In genomic region chr10:6401066-6401465, GRCh38 we compare ENCODE assay signal across 10 cellular contexts.
DNase-seq lines count a peak whose midpoint lies in the region; ATAC-seq, FAIRE-seq and TF ChIP-seq lines count a peak whose summit lies in the region.
"Had no signal": no experiment of that assay in that cellular context is flagged by ENCODE, and none has a peak within 500 bp of the region (broad histone marks: within the 10 kb centered on the region; RNA-seq: fewer than 3 reads in every experiment).

No MANE protein-coding gene starts in this region.

- H3K4me3 ChIP-seq in HCT116 (replicated peaks in 1 of 2; ENCODE audit: low read depth in 1 of 2, low read length in 2 of 2) (peak overlapping the region in 1 of 2 experiments; percentile 57; a peak in 1 of 4 replicates), SU-DHL-6 (ENCODE audit: insufficient read depth, low read length, poor library complexity, severe bottlenecking) (no peak overlapping the region), keratinocyte (ENCODE audit: control insufficient read depth in 2 of 3, extremely low read depth in 1 of 3, insufficient read depth in 2 of 3, low read depth in 1 of 3, low read length in 3 of 3) (no peak overlapping the region)

- dilution Hi-C loops in keratinocyte (cut with MboI; ENCODE audit: extremely low pct_ligation_motif_present, low sequenced_read_pairs), result no loop called here

- no peaks in the 10 kb centered on the region for H3K9me3 Mint-ChIP-seq in activated T-cell treated with anti-CD3 and anti-CD28 coated beads, Interleukin-2, amount 50 U/mL, for 72 hours
- H3K9me3 Mint-ChIP-seq: T-helper 2 cell treated with Interferon-gamma antibody and Interleukin-4, amounts not matched to agents 5 μg/mL and 100 μg/mL, for 36 hours had no signal

- BruUV-seq in HCT116 (replicated peaks; lab: Mats Ljungman, UMichigan), result no TSS peak

- H3K9me3 ChIP-seq in HCT116 (ENCODE audit: control insufficient read depth in 1 of 2, insufficient read depth in 1 of 2, low read depth in 1 of 2, low read length in 2 of 2) (no peaks in the 10 kb centered on the region), SU-DHL-6 (ENCODE audit: insufficient read depth, low read length) (no peaks in the 10 kb centered on the region), keratinocyte (ENCODE audit: control insufficient read depth, low read depth, low read length) (no peaks in the 10 kb centered on the region)
- H3K9me3 ChIP-seq: esophagus muscularis mucosa had no signal

- H3K4me2 ChIP-seq in HCT116 (ENCODE audit: low read length) (peak overlapping the region; percentile 84), SU-DHL-6 (ENCODE audit: low read depth, low read length, poor library complexity, severe bottlenecking) (peak overlapping the region; percentile 50), keratinocyte (ENCODE audit: control insufficient read depth, extremely low read depth, insufficient read depth, low read depth, low read length) (peak overlapping the region; percentile 92)

- CTCF ChIA-PET in HCT116 (lab: Charles Lee), result interaction anchor here (0.6 to 3.5 kb wide), 40 partner anchors 9 to 511 kb away, joined by 3 to 118 read pairs (median 4); partner anchors contain the start of genes FBH1 and PFKFB3

- H2AFZ ChIP-seq in HCT116 (ENCODE audit: low read depth, low read length, poor library complexity, severe bottlenecking) (peak overlapping the region; percentile 78), SU-DHL-6 (ENCODE audit: low read depth, low read length, severe bottlenecking) (peak overlapping the region; percentile 73), keratinocyte (ENCODE audit: control insufficient read depth, low read length) (no peak overlapping the region)

- H3K4me1 ChIP-seq in HCT116 (ENCODE audit: control insufficient read depth in 1 of 2, insufficient read depth in 2 of 2, low read length in 2 of 2) (peaks cover 0 to 10% of the 10 kb centered on the region in 2 experiments; a peak in 2 of 4 replicates), keratinocyte (ENCODE audit: control insufficient read depth, extremely low read depth, insufficient read depth, low read length) (peaks cover 9% of the 10 kb centered on the region)

- no peak for ATAC-seq in HCT116
- ATAC-seq in activated T-cell treated with anti-CD3 and anti-CD28 coated beads, Interleukin-2, amount 50 U/mL, for 72 hours (replicated peaks in 1 of 2), result no peak

- no peaks in the 10 kb centered on the region for H3F3A ChIP-seq in SU-DHL-6 (ENCODE audit: insufficient read depth)

- peaks cover 55% of the 10 kb centered on the region for H3K4me1 Mint-ChIP-seq in activated T-cell treated with anti-CD3 and anti-CD28 coated beads, Interleukin-2, amount 50 U/mL, for 72 hours (ENCODE audit: low read depth)

- FAIRE-seq in keratinocyte (lab: Jason Lieb, UNC) (no peak), urothelium cell line (lab: Jason Lieb, UNC) (no peak)

- H3K27ac ChIP-seq in HCT116 (ENCODE audit: low read depth, low read length) (peak overlapping the region; percentile 0; the same call in 1 of the 2 replicates), SU-DHL-6 (ENCODE audit: low read depth, low read length) (no peak overlapping the region), keratinocyte (ENCODE audit: control insufficient read depth, insufficient read depth, low read length) (no peak overlapping the region), substantia nigra (ENCODE audit: low read depth, low read length, poor library complexity, severe bottlenecking) (peak overlapping the region; percentile 19)

- no peak overlapping the region for H3K27ac Mint-ChIP-seq in activated T-cell treated with anti-CD3 and anti-CD28 coated beads, Interleukin-2, amount 50 U/mL, for 72 hours
- H3K27ac Mint-ChIP-seq: T-helper 2 cell treated with Interferon-gamma antibody and Interleukin-4, amounts not matched to agents 5 μg/mL and 100 μg/mL, for 36 hours had no signal

- POLR2A ChIA-PET in HCT116 (lab: Charles Lee), result interaction anchor here (0.8 to 2.2 kb wide), 3 partner anchors 126 to 257 kb away, joined by 3 to 33 read pairs (median 3); partner anchors contain the start of gene PFKFB3

- no peaks in the 10 kb centered on the region for H3K36me3 ChIP-seq in HCT116 (ENCODE audit: control insufficient read depth in 1 of 2, insufficient read depth in 2 of 2, low read length in 2 of 2)
- no peaks in the 10 kb centered on the region for H3K36me3 ChIP-seq in SU-DHL-6 (ENCODE audit: low read length)
- H3K36me3 ChIP-seq in keratinocyte (ENCODE audit: control insufficient read depth in 2 of 2, extremely low read depth in 1 of 2, insufficient read depth in 2 of 2, low read length in 2 of 2), result no peaks in the 10 kb centered on the region
- H3K36me3 ChIP-seq: esophagus muscularis mucosa had no signal

- RAD21 ChIA-PET in HCT116 (lab: Charles Lee; ENCODE audit: low non-redundant PET in 1 of 2, low total read pairs in 2 of 2, uncharacterized antibody in 2 of 2, unreplicated experiment in 2 of 2), result interaction anchor here (0.6 to 2.3 kb wide), 10 partner anchors 14 to 1266 kb away, joined by 3 to 25 read pairs (median 4); partner anchors contain the start of gene PFKFB3 (in 2 of the 2)

- TF ChIP-seq CTCF in HCT116 (IDR thresholded peaks at IDR 0.05 in 2 of 3, conservative IDR thresholded peaks at IDR 0.05 in 1 of 3; ENCODE audit: borderline replicate concordance in 1 of 3, insufficient read depth in 1 of 3, low read depth in 2 of 3, low read length in 2 of 3) (no peak), SU-DHL-6 (IDR thresholded peaks at IDR 0.05; ENCODE audit: insufficient read depth, low read length, poor library complexity, severe bottlenecking) (no peak), keratinocyte (optimal IDR thresholded peaks at IDR 0.05 in 1 of 3, IDR thresholded peaks at IDR 0.05 in 1 of 3, conservative IDR thresholded peaks at IDR 0.05 in 1 of 3; ENCODE audit: extremely low read depth in 1 of 3, insufficient read depth in 2 of 3, low read length in 3 of 3) (no peak)

- DNase-seq in HCT116 (ENCODE audit: low read depth, low spot score) (no peak), keratinocyte (ENCODE audit: low read depth, low spot score) (no peak), substantia nigra (lab: John Stamatoyannopoulos, UW) (no peak), urothelium cell line (ENCODE audit: low spot score) (no peak)
- DNase-seq in activated T-cell treated with anti-CD3 and anti-CD28 coated beads, Interleukin-2, amount 50 U/mL, for 1 hour, result no peak
- DNase-seq in activated T-cell treated with anti-CD3 and anti-CD28 coated beads, Interleukin-2, amount 50 U/mL, for 72 hours, result no peak

- no peaks in the 10 kb centered on the region for H3K9me2 ChIP-seq in HCT116 (ENCODE audit: insufficient read depth)
- no peaks in the 10 kb centered on the region for H3K9me2 ChIP-seq in SU-DHL-6 (replicated peaks; ENCODE audit: insufficient read depth, low read length)

- intact Hi-C loops in HCT116 (cut with micrococcal nuclease), result loop anchor here (1.0 to 5.0 kb wide), 5 partner anchors 199 to 449 kb away; partner anchors contain the start of genes PFKFB3 and RBM17

- no peak overlapping the region for H3K4me3 Mint-ChIP-seq in activated T-cell treated with anti-CD3 and anti-CD28 coated beads, Interleukin-2, amount 50 U/mL, for 72 hours
- H3K4me3 Mint-ChIP-seq: activated CD8-positive, alpha-beta T cell treated with anti-CD3 and anti-CD28 coated beads, Interleukin-2, amount 10 ng/mL, durations not matched to agents 7 days and 5 days had no signal

- H3K9me1 ChIP-seq in keratinocyte (ENCODE audit: control insufficient read depth, extremely low read depth, insufficient read depth, low read length), result no peaks in the 10 kb centered on the region

- no peaks in the 10 kb centered on the region for H3K27me3 ChIP-seq in HCT116 (ENCODE audit: insufficient read depth, low read length)
- no peaks in the 10 kb centered on the region for H3K27me3 ChIP-seq in SU-DHL-6 (ENCODE audit: low read length)
- H3K27me3 ChIP-seq in keratinocyte (ENCODE audit: control insufficient read depth, extremely low read depth, insufficient read depth, low read length), result peaks cover 5% of the 10 kb centered on the region
- H3K27me3 ChIP-seq: esophagus muscularis mucosa had no signal

- H3K36me3 Mint-ChIP-seq in activated T-cell treated with anti-CD3 and anti-CD28 coated beads, Interleukin-2, amount 50 U/mL, for 72 hours (ENCODE audit: insufficient read depth in 2 of 2), result peaks cover 0 to 5% of the 10 kb centered on the region in 2 donors

- no peak for TF ChIP-seq POLR2A in HCT116 (IDR thresholded peaks at IDR 0.05; ENCODE audit: borderline replicate concordance, extremely low read depth, insufficient read depth, insufficient read length)

- H3K79me2 ChIP-seq in HCT116 (ENCODE audit: insufficient read depth, low read length) (no peaks in the 10 kb centered on the region), SU-DHL-6 (ENCODE audit: insufficient read depth, low read length) (no peaks in the 10 kb centered on the region), keratinocyte (ENCODE audit: control insufficient read depth, insufficient read depth, low read length) (no peaks in the 10 kb centered on the region)

- H4K20me1 ChIP-seq in HCT116 (ENCODE audit: insufficient read depth), result no peaks in the 10 kb centered on the region
- no peaks in the 10 kb centered on the region for H4K20me1 ChIP-seq in SU-DHL-6 (ENCODE audit: low read depth, low read length)
- no peaks in the 10 kb centered on the region for H4K20me1 ChIP-seq in keratinocyte (ENCODE audit: control insufficient read depth, extremely low read depth, insufficient read depth, low read length)

- H3K9ac ChIP-seq in HCT116 (ENCODE audit: low read length), result peak overlapping the region; percentile 49; the same call in 1 of the 2 replicates
- peak overlapping the region; percentile 33; the same call in 1 of the 2 replicates for H3K9ac ChIP-seq in SU-DHL-6 (ENCODE audit: low read length)
- H3K9ac ChIP-seq in keratinocyte (ENCODE audit: control insufficient read depth, extremely low read depth, insufficient read depth, low read length), result no peak overlapping the region

- peaks cover 35% of the 10 kb centered on the region for H3K27me3 Mint-ChIP-seq in activated T-cell treated with anti-CD3 and anti-CD28 coated beads, Interleukin-2, amount 50 U/mL, for 72 hours (ENCODE audit: low read depth)

- TF ChIP-seq RAD21 in HCT116 (IDR thresholded peaks at IDR 0.05; ENCODE audit: low read depth), result no peak

TF ChIP-seq in HCT116, 20 proteins besides CTCF, POLR2A, EP300 and RAD21:
- TF ChIP-seq MAX (IDR thresholded peaks at IDR 0.05), result 0 out of 2 replicates have a peak, but pooled peaks have one; percentile 8
- TF ChIP-seq EZH2 (IDR thresholded peaks at IDR 0.05), result no peak
- TF ChIP-seq SRF (IDR thresholded peaks at IDR 0.05; ENCODE audit: low read depth), result no peak
TF ChIP-seq in HCT116: peak in this region for 1.

Comparison
In these comparisons a context has a peak if more than half of its experiments do, and no peak if none do; other contexts are left out.
1. H3K27ac ChIP-seq: peak in HCT116 (single experiment) and substantia nigra (single experiment); none in SU-DHL-6 (single experiment) and keratinocyte (single experiment).
2. Peak in every context shown above with its lines, with median percentiles within 50 percentile points of each other: H3K4me2 ChIP-seq.